ENCODE assay signal across 12 cellular contexts in genomic region chr9:38061326-38061947, GRCh38. TPM values are rescaled to one million over a fixed set of nuclear protein-coding genes. Genes with fewer than 3 reads are reported as not detected.
DNase-seq lines count a peak whose midpoint lies in the region; ATAC-seq, FAIRE-seq and TF ChIP-seq lines count a peak whose summit lies in the region.
"Had no signal": no experiment of that assay in that cellular context is flagged by ENCODE, and none has a peak within 500 bp of the region (broad histone marks: within the 10 kb centered on the region; RNA-seq: fewer than 3 reads in every experiment).

No MANE protein-coding gene starts in this region.

- peaks cover 79% of the 10 kb centered on the region for H3K4me1 Mint-ChIP-seq in astrocyte (ENCODE audit: low read depth, unreplicated experiment)

- H3K4me1 ChIP-seq in SK-N-SH (ENCODE audit: control insufficient read depth in 1 of 2, insufficient read depth in 2 of 2, low read depth in 1 of 2, low read length in 1 of 2) (peaks cover 64 to 68% of the 10 kb centered on the region in 2 experiments; a peak in 3 of 4 replicates), astrocyte (ENCODE audit: insufficient read depth, low read length) (peaks cover 84% of the 10 kb centered on the region), tibial artery (peaks cover 0 to 81% (median 55%) of the 10 kb centered on the region in 4 donors)
- H3K4me1 ChIP-seq: uterus had no signal

- TF ChIP-seq EP300 in SK-N-SH (IDR thresholded peaks at IDR 0.05; ENCODE audit: borderline replicate concordance in 1 of 2, low read depth in 1 of 2, low read length in 1 of 2), result no peak

- H3K27me3 Mint-ChIP-seq in astrocyte (ENCODE audit: low read depth, unreplicated experiment), result no peaks in the 10 kb centered on the region

- TF ChIP-seq RAD21 in SK-N-SH (IDR thresholded peaks at IDR 0.05; ENCODE audit: low read length), result no peak

- peaks cover 15 to 29% of the 10 kb centered on the region in 2 experiments for H3K36me3 ChIP-seq in SK-N-SH (replicated peaks in 1 of 2; ENCODE audit: control insufficient read depth in 1 of 2, insufficient read depth in 2 of 2, low read length in 1 of 2)
- H3K36me3 ChIP-seq in astrocyte (ENCODE audit: insufficient read depth, low read length), result no peaks in the 10 kb centered on the region
- no peaks in the 10 kb centered on the region for H3K36me3 ChIP-seq in tibial artery
- H3K36me3 ChIP-seq: uterus had no signal

- H3K9me3 ChIP-seq in SK-N-SH (no peaks in the 10 kb centered on the region), astrocyte (ENCODE audit: insufficient read depth, low read depth, low read length) (no peaks in the 10 kb centered on the region), tibial artery (no peaks in the 10 kb centered on the region)
- H3K9me3 ChIP-seq: uterus had no signal

- H3K27ac ChIP-seq in SK-N-SH (ENCODE audit: low read depth in 2 of 2, low read length in 1 of 2), result peak overlapping the region; percentile 9 to 67; a peak in 2 of 4 replicates
- H3K27ac ChIP-seq in astrocyte (ENCODE audit: low read depth, low read length), result no peak overlapping the region
- peak overlapping the region; percentile 12 to 98 for H3K27ac ChIP-seq in tibial artery
- H3K27ac ChIP-seq: uterus had no signal

- peaks cover 17% of the 10 kb centered on the region for H3K36me3 Mint-ChIP-seq in astrocyte (ENCODE audit: low read depth, unreplicated experiment)
- H3K36me3 Mint-ChIP-seq: WTC11 had no signal

- TF ChIP-seq CTCF in SK-N-SH (IDR thresholded peaks at IDR 0.05), result no peak
- TF ChIP-seq CTCF in astrocyte (IDR thresholded peaks at IDR 0.05; ENCODE audit: insufficient read depth, low read depth, low read length), result no peak
- TF ChIP-seq CTCF in tibial artery (IDR thresholded peaks at IDR 0.05), result no peak

- H3K27ac Mint-ChIP-seq in astrocyte (ENCODE audit: unreplicated experiment), result peak overlapping the region; percentile 41
- H3K27ac Mint-ChIP-seq: WTC11 had no signal

- intact Hi-C loops in tibial artery (cut with DNase I; ENCODE audit: low total_unique reads), result no loop called here

- H2AFZ ChIP-seq in SK-N-SH (ENCODE audit: low read depth), result no peak overlapping the region
- H2AFZ ChIP-seq in astrocyte (ENCODE audit: low read depth, low read length), result no peak overlapping the region

- POLR2A ChIA-PET in SK-N-SH (lab: Yijun Ruan, JAX), result interaction anchor here (0.8 to 1.5 kb wide), 4 partner anchors 8 to 43 kb away, joined by 3 to 7 read pairs (median 4); partner anchors contain the start of gene SHB

- H3K9ac ChIP-seq in SK-N-SH (no peak overlapping the region), astrocyte (ENCODE audit: low read length) (no peak overlapping the region)

- no peak for FAIRE-seq in astrocyte (lab: Jason Lieb, UNC)

- CTCF ChIA-PET in SK-N-SH (lab: Yijun Ruan, JAX), result interaction anchor here (1.0 to 4.6 kb wide), 7 partner anchors 26 to 311 kb away, joined by 3 to 24 read pairs (median 5); no protein-coding TSS in a partner anchor

- no peaks in the 10 kb centered on the region for H3K27me3 ChIP-seq in SK-N-SH (ENCODE audit: insufficient read depth)
- H3K27me3 ChIP-seq in astrocyte (ENCODE audit: insufficient read depth, low read length), result no peaks in the 10 kb centered on the region
- no peaks in the 10 kb centered on the region for H3K27me3 ChIP-seq in tibial artery
- H3K27me3 ChIP-seq: uterus had no signal

- no peaks in the 10 kb centered on the region for H3K9me2 ChIP-seq in SK-N-SH

- WGBS in SK-N-SH (ENCODE audit: low lambda C conversion rate), result 85% methylated on average over 5 of the region's 6 CpGs

- H3F3A ChIP-seq in SK-N-SH (replicated peaks; ENCODE audit: insufficient read depth), result peaks cover 6% of the 10 kb centered on the region

- DNase-seq in SK-N-SH, result no peak
- no peak for DNase-seq in astrocyte (ENCODE audit: low read depth)
- no peak for DNase-seq in tibial artery
- DNase-seq in NCI-H524 treated with DMSO at 0.1 percent for 48 hours (lab: John Stamatoyannopoulos, UW), result no peak
- DNase-seq in DMS153 (lab: John Stamatoyannopoulos, UW), result no peak
- no peak for DNase-seq in activated T-cell treated with anti-CD3 and anti-CD28 coated beads, Interleukin-2, amount 50 U/mL, for 48 hours
- DNase-seq: NCI-H2029, uterus had no signal

- ATAC-seq in SK-N-SH treated with all-trans-retinoic acid at 6 μM for 48 hours, result no peak
- peak; percentile 71 for ATAC-seq in HG02938 (IDR thresholded peaks at IDR 0.05; ENCODE audit: unreplicated experiment)
- ATAC-seq: WTC11 had no signal

- H3K4me3 ChIP-seq in SK-N-SH (ENCODE audit: low read depth in 2 of 2, low read length in 1 of 2), result no peak overlapping the region
- no peak overlapping the region for H3K4me3 ChIP-seq in astrocyte (ENCODE audit: insufficient read depth, low read depth, low read length)
- no peak overlapping the region for H3K4me3 ChIP-seq in tibial artery
- H3K4me3 ChIP-seq: skin epidermis, uterus had no signal

- H4K20me1 ChIP-seq in SK-N-SH (ENCODE audit: insufficient read depth), result peaks cover 96% of the 10 kb centered on the region
- peaks cover 91% of the 10 kb centered on the region for H4K20me1 ChIP-seq in astrocyte (ENCODE audit: insufficient read depth, low read length)

- H3K4me2 ChIP-seq in SK-N-SH, result peak overlapping the region; percentile 83; the same call in 1 of the 2 replicates
- H3K4me2 ChIP-seq in astrocyte (ENCODE audit: low read length), result peak overlapping the region; percentile 53

- H3K4me3 Mint-ChIP-seq in astrocyte (ENCODE audit: unreplicated experiment), result peak overlapping the region; percentile 10
- H3K4me3 Mint-ChIP-seq: WTC11 had no signal

- H3K79me2 ChIP-seq in SK-N-SH (ENCODE audit: insufficient read depth) (peaks cover 99% of the 10 kb centered on the region), astrocyte (ENCODE audit: insufficient read depth, low read length) (peaks cover 98% of the 10 kb centered on the region)

- no peaks in the 10 kb centered on the region for H3K9me3 Mint-ChIP-seq in astrocyte (ENCODE audit: unreplicated experiment)
- H3K9me3 Mint-ChIP-seq: WTC11 had no signal

TF ChIP-seq in SK-N-SH, 30 proteins besides CTCF, POLR2A, EP300 and RAD21 (continues in another document):
- TF ChIP-seq GABPA (IDR thresholded peaks at IDR 0.05; ENCODE audit: low read depth) (no peak), SMC3 (IDR thresholded peaks at IDR 0.05; ENCODE audit: low read depth, low read length) (no peak), USF1 (IDR thresholded peaks at IDR 0.05; ENCODE audit: borderline replicate concordance, low read depth) (no peak), RXRA (IDR thresholded peaks at IDR 0.05; ENCODE audit: borderline replicate concordance, low read depth) (no peak), POLR2AphosphoS5 (IDR thresholded peaks at IDR 0.05; ENCODE audit: low read depth, low read length) (no peak), FOSL2 (IDR thresholded peaks at IDR 0.05; ENCODE audit: borderline replicate concordance, low read depth) (no peak), MAX (IDR thresholded peaks at IDR 0.05; ENCODE audit: low read depth) (no peak), TCF12 (IDR thresholded peaks at IDR 0.05) (no peak), GATA2 (CRISPR knock-in tag; IDR thresholded peaks at IDR 0.05) (no peak)

TF ChIP-seq in SK-N-SH treated with all-trans-retinoic acid at 6 μM for 48 hours, 23 proteins besides CTCF, POLR2A, EP300 and RAD21:
- TF ChIP-seq, protein P1, sequence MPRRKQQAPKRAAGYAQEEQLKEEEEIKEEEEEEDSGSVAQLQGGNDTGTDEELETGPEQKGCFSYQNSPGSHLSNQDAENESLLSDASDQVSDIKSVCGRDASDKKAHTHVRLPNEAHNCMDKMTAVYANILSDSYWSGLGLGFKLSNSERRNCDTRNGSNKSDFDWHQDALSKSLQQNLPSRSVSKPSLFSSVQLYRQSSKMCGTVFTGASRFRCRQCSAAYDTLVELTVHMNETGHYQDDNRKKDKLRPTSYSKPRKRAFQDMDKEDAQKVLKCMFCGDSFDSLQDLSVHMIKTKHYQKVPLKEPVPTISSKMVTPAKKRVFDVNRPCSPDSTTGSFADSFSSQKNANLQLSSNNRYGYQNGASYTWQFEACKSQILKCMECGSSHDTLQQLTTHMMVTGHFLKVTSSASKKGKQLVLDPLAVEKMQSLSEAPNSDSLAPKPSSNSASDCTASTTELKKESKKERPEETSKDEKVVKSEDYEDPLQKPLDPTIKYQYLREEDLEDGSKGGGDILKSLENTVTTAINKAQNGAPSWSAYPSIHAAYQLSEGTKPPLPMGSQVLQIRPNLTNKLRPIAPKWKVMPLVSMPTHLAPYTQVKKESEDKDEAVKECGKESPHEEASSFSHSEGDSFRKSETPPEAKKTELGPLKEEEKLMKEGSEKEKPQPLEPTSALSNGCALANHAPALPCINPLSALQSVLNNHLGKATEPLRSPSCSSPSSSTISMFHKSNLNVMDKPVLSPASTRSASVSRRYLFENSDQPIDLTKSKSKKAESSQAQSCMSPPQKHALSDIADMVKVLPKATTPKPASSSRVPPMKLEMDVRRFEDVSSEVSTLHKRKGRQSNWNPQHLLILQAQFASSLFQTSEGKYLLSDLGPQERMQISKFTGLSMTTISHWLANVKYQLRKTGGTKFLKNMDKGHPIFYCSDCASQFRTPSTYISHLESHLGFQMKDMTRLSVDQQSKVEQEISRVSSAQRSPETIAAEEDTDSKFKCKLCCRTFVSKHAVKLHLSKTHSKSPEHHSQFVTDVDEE (CRISPR knock-in tag; IDR thresholded peaks at IDR 0.05), result no peak

RNA-seq across cellular contexts. Expression of gene SHB, which starts 7.6 kb away (rescaled TPM):
- 20.5 and 26.0 TPM in 2 replicates for polyA plus RNA-seq in SK-N-SH (2012; rRNA removed)
- 14.2 and 18.7 TPM in 2 replicates for polyA plus RNA-seq in SK-N-SH (2012; cell fraction: cytosol; rRNA removed)
- polyA plus RNA-seq in SK-N-SH (2012; cell fraction: nucleus; rRNA removed), result 21.7 and 22.0 TPM in 2 replicates
- total RNA-seq in astrocyte, result 53.4 and 54.5 TPM in 2 replicates
